In genomic region chr10:119450606-119451304, GRCh38 we compare ENCODE assay signal across 15 cellular contexts.
DNase-seq lines count a peak whose midpoint lies in the region; ATAC-seq and TF ChIP-seq lines count a peak whose summit lies in the region.
"Had no signal": no experiment of that assay in that cellular context is flagged by ENCODE, and none has a peak within 500 bp of the region (broad histone marks: within the 10 kb centered on the region; RNA-seq: fewer than 3 reads in every experiment).

No MANE protein-coding gene starts in this region.

- DNase-seq in ACHN (peak; percentile 40), mammary epithelial cell (no peak), myocyte (ENCODE audit: low read depth) (peak; percentile 18), C1 segment of cervical spinal cord (lab: John Stamatoyannopoulos, UW) (no peak), Caco-2 (no peak), NCI-H2196 (lab: John Stamatoyannopoulos, UW; ENCODE audit: unreplicated experiment) (no peak)
- DNase-seq: activated CD8-positive, alpha-beta memory T cell treated with anti-CD3 and anti-CD28 coated beads, Interleukin-2, amount 10 ng/mL, durations not matched to agents 7 days and 5 days; activated gamma-delta T cell; cortex of kidney; NCI-H1930; NCI-H510A treated with DMSO at 0.1 percent for 48 hours; stimulated activated naive CD4-positive, alpha-beta T cell treated with Interleukin-2 at 50 U/mL for 16 hours; T-helper 9 cell had no signal

- no peak overlapping the region for H3K27ac Mint-ChIP-seq in Caco-2 (ENCODE audit: unreplicated experiment)
- H3K27ac Mint-ChIP-seq: activated CD8-positive, alpha-beta memory T cell treated with anti-CD3 and anti-CD28 coated beads, Interleukin-2, amount 10 ng/mL, durations not matched to agents 7 days and 5 days had no signal

- no peaks in the 10 kb centered on the region for H3K4me1 ChIP-seq in HEK293 (ENCODE audit: control insufficient read depth, insufficient read depth, low read length)
- H3K4me1 ChIP-seq in mammary epithelial cell (ENCODE audit: insufficient read depth, low read length), result peaks cover 17% of the 10 kb centered on the region
- no peaks in the 10 kb centered on the region for H3K4me1 ChIP-seq in Caco-2

- in situ Hi-C loops in ACHN (cut with HindIII; ENCODE audit: low pct_ligation_motif_present, low pct_unique_long_range_greater_than_20kb, low sequenced_read_pairs), result no loop called here
- in situ Hi-C loops in mammary epithelial cell (cut with MboI; ENCODE audit: low sequenced_read_pairs in 2 of 2), result no loop called here

- H3K9ac ChIP-seq in mammary epithelial cell (ENCODE audit: insufficient read depth, low read length), result no peak overlapping the region

- no peaks in the 10 kb centered on the region for H3K27me3 ChIP-seq in mammary epithelial cell (ENCODE audit: insufficient read depth, low read length)
- H3K27me3 ChIP-seq in Caco-2 (replicated peaks; ENCODE audit: control insufficient read depth, insufficient read depth, low read length), result no peaks in the 10 kb centered on the region

- no peaks in the 10 kb centered on the region for H3K36me3 Mint-ChIP-seq in Caco-2 (ENCODE audit: insufficient read depth, unreplicated experiment)
- H3K36me3 Mint-ChIP-seq: activated CD8-positive, alpha-beta memory T cell treated with anti-CD3 and anti-CD28 coated beads, Interleukin-2, amount 10 ng/mL, durations not matched to agents 7 days and 5 days had no signal

- H3K4me2 ChIP-seq in mammary epithelial cell (ENCODE audit: insufficient read depth, low read depth, low read length), result peak overlapping the region; percentile 40

- dilution Hi-C loops in mammary epithelial cell (cut with HindIII; ENCODE audit: low sequenced_read_pairs), result no loop called here

- H3K27me3 Mint-ChIP-seq in Caco-2 (ENCODE audit: insufficient read depth, unreplicated experiment), result no peaks in the 10 kb centered on the region
- H3K27me3 Mint-ChIP-seq: activated CD8-positive, alpha-beta memory T cell treated with anti-CD3 and anti-CD28 coated beads, Interleukin-2, amount 10 ng/mL, durations not matched to agents 7 days and 5 days had no signal

- H3K79me2 ChIP-seq in mammary epithelial cell (ENCODE audit: insufficient read depth, low read length), result no peaks in the 10 kb centered on the region

- POLR2A ChIA-PET in HEK293 (lab: Yijun Ruan, JAX) (no interaction called here), Caco-2 (lab: Charles Lee) (no interaction called here)

- ATAC-seq in HG03135 (IDR thresholded peaks at IDR 0.05; ENCODE audit: unreplicated experiment), result no peak
- ATAC-seq: activated CD8-positive, alpha-beta memory T cell treated with anti-CD3 and anti-CD28 coated beads, Interleukin-2, amount 10 ng/mL, durations not matched to agents 7 days and 5 days had no signal

- no peaks in the 10 kb centered on the region for H3K9me3 Mint-ChIP-seq in Caco-2 (ENCODE audit: unreplicated experiment)

- H3K4me3 Mint-ChIP-seq in Caco-2 (ENCODE audit: unreplicated experiment), result no peak overlapping the region
- H3K4me3 Mint-ChIP-seq: activated CD8-positive, alpha-beta memory T cell treated with anti-CD3 and anti-CD28 coated beads, Interleukin-2, amount 10 ng/mL, durations not matched to agents 7 days and 5 days had no signal

- no peaks in the 10 kb centered on the region for H4K20me1 ChIP-seq in mammary epithelial cell (ENCODE audit: insufficient read depth, low read length)

- CTCF ChIA-PET in HEK293 (lab: Yijun Ruan, JAX) (interaction anchor here (0.7 kb wide), 2 partner anchors 12 to 311 kb away, joined by 3 read pairs; no protein-coding TSS in a partner anchor), mammary epithelial cell (lab: Charles Lee; ENCODE audit: low non-redundant PET) (no interaction called here), Caco-2 (lab: Charles Lee) (interaction anchor here (1.3 kb wide), 1 partner anchor 251 kb away, joined by 6 read pairs; no protein-coding TSS in a partner anchor)

- WGBS in mammary epithelial cell (ENCODE audit: low coverage, missing lambda C conversion rate), result 74% methylated on average over 10 of the region's 16 CpGs

- H3K9me3 ChIP-seq in HEK293 (ENCODE audit: control insufficient read depth, insufficient read depth, low read depth, low read length), result no peaks in the 10 kb centered on the region
- H3K9me3 ChIP-seq in mammary epithelial cell (replicated peaks; ENCODE audit: insufficient read depth, low read length), result no peaks in the 10 kb centered on the region
- H3K9me3 ChIP-seq in Caco-2, result no peaks in the 10 kb centered on the region

- BruUV-seq in mammary epithelial cell (replicated peaks; lab: Mats Ljungman, UMichigan), result no TSS peak
- no TSS peak for BruUV-seq in Caco-2 (replicated peaks; lab: Mats Ljungman, UMichigan)

- H2AFZ ChIP-seq in mammary epithelial cell (ENCODE audit: low read depth, low read length), result peak overlapping the region; percentile 20

- H3K4me1 Mint-ChIP-seq in Caco-2 (ENCODE audit: low read depth, unreplicated experiment), result no peaks in the 10 kb centered on the region

- H3K27ac ChIP-seq in HEK293 (ENCODE audit: extremely low read depth, low read depth, low read length) (no peak overlapping the region), mammary epithelial cell (ENCODE audit: insufficient read depth, low read depth, low read length) (no peak overlapping the region)

- no peaks in the 10 kb centered on the region for H3K36me3 ChIP-seq in HEK293 (ENCODE audit: control insufficient read depth in 2 of 2, insufficient read depth in 1 of 2, low read length in 2 of 2)
- no peaks in the 10 kb centered on the region for H3K36me3 ChIP-seq in mammary epithelial cell (ENCODE audit: insufficient read depth, low read length)
- H3K36me3 ChIP-seq in Caco-2 (ENCODE audit: control insufficient read depth, insufficient read depth, low read length), result no peaks in the 10 kb centered on the region

- H3K4me3 ChIP-seq in HEK293 (ENCODE audit: low read depth, low read length) (no peak overlapping the region), mammary epithelial cell (replicated peaks in 1 of 3; ENCODE audit: insufficient read depth in 1 of 3, low read depth in 2 of 3, low read length in 3 of 3) (no peak overlapping the region), Caco-2 (ENCODE audit: low read depth, low read length) (no peak overlapping the region)

- TF ChIP-seq CTCF in HEK293 (tag by site-specific recombination; IDR thresholded peaks at IDR 0.05) (no peak), mammary epithelial cell (conservative IDR thresholded peaks at IDR 0.05 in 1 of 2, IDR thresholded peaks at IDR 0.05 in 1 of 2; ENCODE audit: extremely low read depth in 1 of 2, insufficient read depth in 1 of 2, low read depth in 1 of 2, low read length in 2 of 2) (no peak), Caco-2 (IDR thresholded peaks at IDR 0.05; ENCODE audit: insufficient read depth in 1 of 2, low read depth in 1 of 2, low read length in 1 of 2, severe bottlenecking in 1 of 2, unreplicated experiment in 1 of 2) (no peak)

- intact Hi-C loops in mammary epithelial cell (cut with micrococcal nuclease) (no loop called here), Caco-2 (cut with micrococcal nuclease; ENCODE audit: unreplicated experiment) (no loop called here)

TF ChIP-seq in HEK293, 187 proteins besides CTCF, POLR2A, EP300 and RAD21:
- peak; percentile 14; the same call in 1 of the 2 replicates for TF ChIP-seq GLIS1 (tag by site-specific recombination; IDR thresholded peaks at IDR 0.05)
- TF ChIP-seq ATF2 (tag by site-specific recombination; IDR thresholded peaks at IDR 0.05; ENCODE audit: low read depth), result peak; percentile 16; the same call in 1 of the 2 replicates
- TF ChIP-seq GLI4 (tag by site-specific recombination; IDR thresholded peaks at IDR 0.05), result no peak
- TF ChIP-seq ZIC2 (tag by site-specific recombination; IDR thresholded peaks at IDR 0.05), result 0 out of 2 replicates have a peak, but pooled peaks have one; percentile 25
TF ChIP-seq in HEK293: peak in this region for 3.

Comparison
In these comparisons a context has a peak if more than half of its experiments do, and no peak if none do; other contexts are left out.
1. DNase-seq: peak in ACHN (single experiment) and myocyte (single experiment); none in mammary epithelial cell (single experiment), C1 segment of cervical spinal cord (0 of 14), Caco-2 (0 of 2) and NCI-H2196 (single experiment).